8 cellular contexts compared by ENCODE assay signal in genomic region chr3:120349819-120350125, GRCh38. TPM values are rescaled to one million over a fixed set of nuclear protein-coding genes. Genes with fewer than 3 reads are reported as not detected.
DNase-seq lines count a peak whose midpoint lies in the region; TF ChIP-seq lines count a peak whose summit lies in the region.

No MANE protein-coding gene starts in this region.

- no peaks in the 10 kb centered on the region for H3K9me2 ChIP-seq in GM23248 (ENCODE audit: insufficient read depth)

- no peaks in the 10 kb centered on the region for H3K27me3 ChIP-seq in GM23248 (replicated peaks; ENCODE audit: insufficient read depth)
- no peaks in the 10 kb centered on the region for H3K27me3 ChIP-seq in adipocyte (replicated peaks; ENCODE audit: control insufficient read depth, insufficient read depth, low read length)
- H3K27me3 ChIP-seq in kidney epithelial cell (ENCODE audit: control insufficient read depth, insufficient read depth, low read length), result no peaks in the 10 kb centered on the region
- H3K27me3 ChIP-seq in subcutaneous abdominal adipose tissue (ENCODE audit: control insufficient read depth in 5 of 5, insufficient read depth in 4 of 5, low read length in 5 of 5), result no peaks in the 10 kb centered on the region

- POLR2A ChIA-PET in AG04449 (lab: Yijun Ruan, JAX), result interaction anchor here (0.7 to 1.2 kb wide), 2 partner anchors 255 to 256 kb away, joined by 3 read pairs; no protein-coding TSS in a partner anchor

- peaks cover 38% of the 10 kb centered on the region for H3K79me2 ChIP-seq in GM23248 (ENCODE audit: insufficient read depth)

- in situ Hi-C loops in GM23248 (cut with MboI), result no loop called here

- H3K9me3 ChIP-seq in GM23248 (ENCODE audit: low read depth), result no peaks in the 10 kb centered on the region
- no peaks in the 10 kb centered on the region for H3K9me3 ChIP-seq in adipocyte (ENCODE audit: control insufficient read depth, low read length)
- H3K9me3 ChIP-seq in subcutaneous abdominal adipose tissue (ENCODE audit: control insufficient read depth in 5 of 5, low read length in 5 of 5), result no peaks in the 10 kb centered on the region

- 0 out of 2 replicates have a peak, but pooled peaks cover 9% of the 10 kb centered on the region for H4K20me1 ChIP-seq in GM23248 (ENCODE audit: insufficient read depth)

- H3K27ac ChIP-seq in GM23248 (peak overlapping the region; percentile 83), subcutaneous abdominal adipose tissue (ENCODE audit: low read depth, low read length) (peak overlapping the region; percentile 96)

- peaks cover 22% of the 10 kb centered on the region; the same call in 1 of the 2 replicates for H3F3A ChIP-seq in GM23248 (ENCODE audit: insufficient read depth)

- H3K4me1 ChIP-seq in GM23248 (ENCODE audit: insufficient read depth) (peaks cover 22% of the 10 kb centered on the region), adipocyte (ENCODE audit: control insufficient read depth, insufficient read depth, low read length) (peaks cover 29% of the 10 kb centered on the region), subcutaneous abdominal adipose tissue (ENCODE audit: control insufficient read depth in 5 of 5, insufficient read depth in 5 of 5, low read length in 5 of 5) (peaks cover 6 to 28% (median 21%) of the 10 kb centered on the region in 5 donors)

- H3K4me2 ChIP-seq in GM23248 (ENCODE audit: unreplicated experiment), result peak overlapping the region; percentile 99

- DNase-seq in AG04449 (ENCODE audit: low read depth, low spot score), result no peak
- DNase-seq in GM23248, result no peak
- DNase-seq in adipocyte (ENCODE audit: low read depth), result no peak
- no peak for DNase-seq in kidney epithelial cell (ENCODE audit: low read depth)
- DNase-seq in stimulated activated CD4-positive, alpha-beta T cell treated with anti-CD3 and anti-CD28 coated beads, Interleukin-4, amount 100 ng/mL, for 4 hours, result no peak
- no peak for DNase-seq in NCI-H526 (lab: John Stamatoyannopoulos, UW)
- no peak for DNase-seq in AG08395 (ENCODE audit: low spot score)

- no peaks in the 10 kb centered on the region for H3K36me3 ChIP-seq in GM23248 (ENCODE audit: low read depth)
- no peaks in the 10 kb centered on the region for H3K36me3 ChIP-seq in adipocyte (ENCODE audit: control insufficient read depth, insufficient read depth, low read length, severe bottlenecking)
- no peaks in the 10 kb centered on the region for H3K36me3 ChIP-seq in kidney epithelial cell (ENCODE audit: control insufficient read depth, insufficient read depth, low read length)
- H3K36me3 ChIP-seq in subcutaneous abdominal adipose tissue (ENCODE audit: control insufficient read depth in 5 of 5, insufficient read depth in 5 of 5, low read length in 5 of 5), result no peaks in the 10 kb centered on the region

- CTCF ChIA-PET in AG04449 (lab: Yijun Ruan, JAX), result interaction anchor here (1.2 to 2.1 kb wide), 2 partner anchors 67 to 212 kb away, joined by 4 to 6 read pairs; no protein-coding TSS in a partner anchor

- H2AFZ ChIP-seq in GM23248, result peak overlapping the region; percentile 96

- H3K9ac ChIP-seq in GM23248 (peak overlapping the region; percentile 84), adipocyte (ENCODE audit: low read length) (peak overlapping the region; percentile 94), subcutaneous abdominal adipose tissue (ENCODE audit: low read length in 5 of 5) (peak overlapping the region; percentile 77 to 95 (median 83))

- TF ChIP-seq CTCF in AG04449 (IDR thresholded peaks at IDR 0.05; ENCODE audit: insufficient read depth, low read length, missing control alignments), result no peak
- no peak for TF ChIP-seq CTCF in kidney epithelial cell (IDR thresholded peaks at IDR 0.05; ENCODE audit: insufficient read depth, low read length, poor library complexity, severe bottlenecking)

- peak overlapping the region; percentile 89 for H3K4me3 ChIP-seq in AG04449 (ENCODE audit: low read depth, low read length)
- peak overlapping the region; percentile 89 for H3K4me3 ChIP-seq in GM23248
- H3K4me3 ChIP-seq in adipocyte (ENCODE audit: low read length), result peak overlapping the region; percentile 83
- H3K4me3 ChIP-seq in kidney epithelial cell (ENCODE audit: low read depth, low read length), result peak overlapping the region; percentile 84
- peak overlapping the region; percentile 85 to 95 (median 92) for H3K4me3 ChIP-seq in subcutaneous abdominal adipose tissue (ENCODE audit: low read depth in 1 of 5, low read length in 5 of 5)

- WGBS in GM23248 (ENCODE audit: low coverage in 1 of 2, low lambda C conversion rate in 2 of 2, missing lambda C conversion rate in 2 of 2), 2 experiments, result 1 to 2% methylated on average over 8 of the region's 8 CpGs

RNA-seq across cellular contexts. Expression of gene LRRC58, which starts 0.6 kb away (rescaled TPM):
- total RNA-seq in GM23248 (2014; rRNA removed; shearing (Covaris generic)), result 29.2 and 34.4 TPM in 2 replicates
- polyA plus RNA-seq in GM23248 (2016; fragmentation: Nextera tagmentation; extraction: Ambion mirVana), result 12.9 and 13.1 TPM in 2 replicates
- total RNA-seq in kidney epithelial cell, result 31.9 and 35.5 TPM in 2 replicates
